In genomic region chr17:68771867-68772515, GRCh38 we compare ENCODE assay signal across 8 cellular contexts.
A peak's percentile ranks its signal among the peaks of the same experiment; 100 is the strongest.
DNase-seq lines count a peak whose midpoint lies in the region; ATAC-seq, FAIRE-seq and TF ChIP-seq lines count a peak whose summit lies in the region.

No MANE protein-coding gene starts in this region.

- CTCF ChIA-PET in Caco-2 (lab: Charles Lee), result interaction anchor here (0.6 to 2.0 kb wide), 6 partner anchors 22 to 751 kb away, joined by 3 to 9 read pairs (median 4); no protein-coding TSS in a partner anchor
- CTCF ChIA-PET in OCI-LY7 (lab: Charles Lee; ENCODE audit: unreplicated experiment), result interaction anchor here (1.2 kb wide), 1 partner anchor 467 kb away, joined by 6 read pairs; no protein-coding TSS in a partner anchor

- DNase-seq in Caco-2 (peak in 1 of 2 experiments; percentile 40), GM19238 (ENCODE audit: insufficient read length, low spot score) (peak; percentile 11), OCI-LY7 (ENCODE audit: low spot score) (peak; percentile 80), dermis blood vessel endothelial cell (peak; percentile 87), medulla oblongata (ENCODE audit: extremely low spot score) (peak; percentile 91), urothelium cell line (ENCODE audit: low spot score) (peak; percentile 76)
- no peak for DNase-seq in activated CD4-positive, alpha-beta T cell treated with anti-CD3 and anti-CD28 coated beads for 48 hours

- POLR2A ChIA-PET in Caco-2 (lab: Charles Lee) (no interaction called here), OCI-LY7 (lab: Charles Lee) (interaction anchor here (0.7 to 1.4 kb wide), 6 partner anchors 17 to 467 kb away, joined by 3 to 5 read pairs (median 3); no protein-coding TSS in a partner anchor)

- H3K27me3 Mint-ChIP-seq in Caco-2 (ENCODE audit: insufficient read depth, unreplicated experiment), result no peaks in the 10 kb centered on the region

- H3K9me3 ChIP-seq in Caco-2 (no peaks in the 10 kb centered on the region), OCI-LY7 (ENCODE audit: low read length) (no peaks in the 10 kb centered on the region)

- no peaks in the 10 kb centered on the region for H3K79me2 ChIP-seq in OCI-LY7 (ENCODE audit: insufficient read depth, low read depth, low read length)

- BruUV-seq in Caco-2 (replicated peaks; lab: Mats Ljungman, UMichigan) (no TSS peak), OCI-LY7 (replicated peaks; lab: Mats Ljungman, UMichigan) (no TSS peak)

- peaks cover 6% of the 10 kb centered on the region; the same call in 1 of the 2 replicates for H3K4me1 ChIP-seq in Caco-2
- peaks cover 22% of the 10 kb centered on the region for H3K4me1 ChIP-seq in OCI-LY7 (ENCODE audit: insufficient read depth, low read length, poor library complexity, severe bottlenecking)

- H3K4me3 Mint-ChIP-seq in Caco-2 (ENCODE audit: unreplicated experiment), result no peak overlapping the region

- H3K27ac ChIP-seq in OCI-LY7 (ENCODE audit: low read depth, low read length, poor library complexity, severe bottlenecking), result no peak overlapping the region

- H3K4me1 Mint-ChIP-seq in Caco-2 (ENCODE audit: low read depth, unreplicated experiment), result peaks cover 6% of the 10 kb centered on the region

- no peak for FAIRE-seq in urothelium cell line (lab: Jason Lieb, UNC)

- peak overlapping the region; percentile 59 for H3K4me2 ChIP-seq in OCI-LY7 (ENCODE audit: low read length)

- H3K36me3 ChIP-seq in Caco-2 (ENCODE audit: control insufficient read depth, insufficient read depth, low read length) (no peaks in the 10 kb centered on the region), OCI-LY7 (ENCODE audit: insufficient read depth, low read length) (no peaks in the 10 kb centered on the region)

- no peaks in the 10 kb centered on the region for H3K9me3 Mint-ChIP-seq in Caco-2 (ENCODE audit: unreplicated experiment)

- H4K20me1 ChIP-seq in OCI-LY7 (ENCODE audit: insufficient read depth, low read length), result no peaks in the 10 kb centered on the region

- H3K36me3 Mint-ChIP-seq in Caco-2 (ENCODE audit: insufficient read depth, unreplicated experiment), result no peaks in the 10 kb centered on the region

- intact Hi-C loops in Caco-2 (cut with micrococcal nuclease; ENCODE audit: unreplicated experiment), result loop anchor here (5.0 kb wide), 1 partner anchor 745 kb away; no protein-coding TSS in a partner anchor
- intact Hi-C loops in OCI-LY7 (cut with micrococcal nuclease; ENCODE audit: unreplicated experiment), result loop anchor here (5.0 to 10.0 kb wide), 3 partner anchors 293 to 750 kb away; partner anchors contain the start of gene ABCA9

- H3K4me3 ChIP-seq in Caco-2 (ENCODE audit: low read depth, low read length), result no peak overlapping the region
- H3K4me3 ChIP-seq in OCI-LY7 (ENCODE audit: low read depth, low read length, poor library complexity, severe bottlenecking), result peak overlapping the region; percentile 21

- ATAC-seq in HG03439 (IDR thresholded peaks at IDR 0.05; ENCODE audit: unreplicated experiment), result peak; percentile 76

- H2AFZ ChIP-seq in OCI-LY7 (ENCODE audit: low read length), result peak overlapping the region; percentile 74

- no peak overlapping the region for H3K27ac Mint-ChIP-seq in Caco-2 (ENCODE audit: unreplicated experiment)

- TF ChIP-seq CTCF in Caco-2 (IDR thresholded peaks at IDR 0.05; ENCODE audit: insufficient read depth in 1 of 2, low read depth in 1 of 2, low read length in 1 of 2, severe bottlenecking in 1 of 2, unreplicated experiment in 1 of 2) (peak; percentile 60 to 67), OCI-LY7 (conservative IDR thresholded peaks at IDR 0.05; ENCODE audit: low read length) (peak; percentile 90)

- no peaks in the 10 kb centered on the region for H3K9me2 ChIP-seq in OCI-LY7 (ENCODE audit: insufficient read depth, low read length)

- no peaks in the 10 kb centered on the region for H3K27me3 ChIP-seq in Caco-2 (replicated peaks; ENCODE audit: control insufficient read depth, insufficient read depth, low read length)
